4 cellular contexts compared by ENCODE assay signal in the genomic region with DNA sequence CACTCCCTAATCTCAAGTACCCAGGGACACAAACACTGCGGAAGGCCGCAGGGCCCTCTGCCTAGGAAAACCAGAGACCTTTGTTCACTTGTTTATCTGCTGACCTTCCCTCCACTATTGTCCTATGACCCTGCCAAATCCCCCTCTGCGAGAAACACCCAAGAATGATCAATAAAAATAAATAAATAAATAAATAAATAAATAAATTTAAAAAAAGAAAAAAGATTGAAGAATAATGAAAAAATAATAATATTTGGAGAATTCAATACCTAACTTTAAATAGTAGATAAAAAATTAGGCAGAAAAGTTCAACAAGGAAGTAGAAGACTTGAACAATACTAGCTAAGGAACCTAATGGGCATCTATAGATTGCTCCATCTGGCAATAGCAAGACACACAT. TPM values are rescaled to one million over a fixed set of nuclear protein-coding genes. Genes with fewer than 3 reads are reported as not detected.
A peak's percentile ranks its signal among the peaks of the same experiment; 100 is the strongest.
DNase-seq lines count a peak whose midpoint lies in the region; ATAC-seq, FAIRE-seq and TF ChIP-seq lines count a peak whose summit lies in the region.
"Not testable (repeated sequence)": the region's sequence is repeated elsewhere in the genome, so short reads cannot be mapped to it uniquely, and the experiment has no call there.
"Had no signal": no experiment of that assay in that cellular context is flagged by ENCODE, and none has a peak within 500 bp of the region (broad histone marks: within the 10 kb centered on the region; RNA-seq: fewer than 3 reads in every experiment).

No MANE protein-coding gene starts in this region.

- DNase-seq in WTC11 (ENCODE audit: low spot score); K562 (ENCODE audit: extremely low read depth in 1 of 4, low spot score in 3 of 4): not testable (repeated sequence)

- H3K9me3 ChIP-seq in K562 (replicated peaks; ENCODE audit: control insufficient read depth, insufficient read depth, low read depth, low read length), result not testable (repeated sequence)

- not testable (repeated sequence) for H2AFZ ChIP-seq in K562 (ENCODE audit: low read depth, low read length)

- TF ChIP-seq EP300 in K562 (IDR thresholded peaks at IDR 0.05; ENCODE audit: low read length), result not testable (repeated sequence)

- not testable (repeated sequence) for H3K9me1 ChIP-seq in K562 (ENCODE audit: control insufficient read depth, insufficient read depth, low read length)

- not testable (repeated sequence) for H3K4me2 ChIP-seq in K562 (ENCODE audit: insufficient read depth, low read length)

- in situ Hi-C loops in K562 (cut with MboI), result not testable (repeated sequence)

- H3K79me2 ChIP-seq in K562 (ENCODE audit: control insufficient read depth, insufficient read depth, low read length), result not testable (repeated sequence)

- H4K20me1 ChIP-seq in K562 (replicated peaks; ENCODE audit: control insufficient read depth, insufficient read depth, low read length), result not testable (repeated sequence)

- not testable (repeated sequence) for TF ChIP-seq CTCF in WTC11 (IDR thresholded peaks at IDR 0.05); K562 (IDR thresholded peaks at IDR 0.05 in 2 of 3, conservative IDR thresholded peaks at IDR 0.05 in 1 of 3; ENCODE audit: insufficient read depth in 2 of 3, low read depth in 1 of 3, low read length in 3 of 3)

- not testable (repeated sequence) for H3K36me3 ChIP-seq in K562 (ENCODE audit: control insufficient read depth, insufficient read depth, low read length)

- not testable (repeated sequence) for H3K4me1 ChIP-seq in K562 (replicated peaks in 1 of 2; ENCODE audit: control insufficient read depth in 2 of 2, insufficient read depth in 2 of 2, low read length in 2 of 2)

- POLR2A ChIA-PET in WTC11 (lab: Charles Lee), result not testable (repeated sequence)
- POLR2A ChIA-PET in K562 (lab: Yijun Ruan, JAX), result interaction anchor here (0.7 to 0.9 kb wide), 2 partner anchors 13 to 223 kb away, joined by 3 to 6 read pairs; no protein-coding TSS in a partner anchor

- not testable (repeated sequence) for BruUV-seq in K562 (replicated peaks; lab: Mats Ljungman, UMichigan)

- H3K9ac ChIP-seq in K562 (ENCODE audit: insufficient read depth in 1 of 2, low read depth in 2 of 2, low read length in 2 of 2), result not testable (repeated sequence)

- not testable (repeated sequence) for ATAC-seq in WTC11, K562

- not testable (repeated sequence) for H3K27ac Mint-ChIP-seq in WTC11

- not testable (repeated sequence) for H3K27ac ChIP-seq in K562 (ENCODE audit: extremely low read depth, low read depth, low read length)

- H3K4me3 ChIP-seq in K562, result not testable (repeated sequence)

- not testable (repeated sequence) for TF ChIP-seq RAD21 in K562 (CRISPR knock-in tag; conservative IDR thresholded peaks at IDR 0.05 in 1 of 2, IDR thresholded peaks at IDR 0.05 in 1 of 2)

- FAIRE-seq in K562 (lab: Jason Lieb, UNC), result not testable (repeated sequence)

- H3K4me1 Mint-ChIP-seq in WTC11, result not testable (repeated sequence)

- no CpG with 5 or more reads among the region's 3 CpGs for WGBS in K562 (ENCODE audit: insufficient coverage, low coverage, missing lambda C conversion rate)

- intact Hi-C loops in K562 (cut with micrococcal nuclease), result not testable (repeated sequence)

- H3K27me3 Mint-ChIP-seq in WTC11 (ENCODE audit: low read depth), result not testable (repeated sequence)

- CTCF ChIA-PET in WTC11 (lab: Charles Lee); K562 (lab: Yijun Ruan, JAX; ENCODE audit: low intra/inter-chr PET ratio): not testable (repeated sequence)

- TF ChIP-seq POLR2A in K562 (conservative IDR thresholded peaks at IDR 0.05), result not testable (repeated sequence)

- H3K4me3 Mint-ChIP-seq in WTC11, result not testable (repeated sequence)

- H3K9me3 Mint-ChIP-seq in WTC11, result peaks cover 35% of the 10 kb centered on the region

- H3K36me3 Mint-ChIP-seq in WTC11, result peaks cover 22% of the 10 kb centered on the region

- H3K27me3 ChIP-seq in K562 (ENCODE audit: control insufficient read depth in 2 of 2, insufficient read depth in 2 of 2, low read length in 2 of 2), result not testable (repeated sequence)

TF ChIP-seq in WTC11, 78 proteins besides CTCF, POLR2A, EP300 and RAD21:
- peak; percentile 94 for TF ChIP-seq HMGA2 (CRISPR knock-in tag; IDR thresholded peaks at IDR 0.05)

TF ChIP-seq in K562, 482 proteins besides CTCF, POLR2A, EP300 and RAD21:
- TF ChIP-seq SOX6 (IDR thresholded peaks at IDR 0.05), result peak; percentile 26; the same call in 1 of the 2 replicates

RNA-seq across cellular contexts. Expression of a gene that starts 38.4 kb away (rescaled TPM):
- total RNA-seq in WTC11 (2021) (0.28 TPM in 1 of 3 replicates, not detected in the others), K562 (2014; rRNA removed) (not detected in 2 replicates), K562 (2014; rRNA removed; fragmentation: Illumina TruSeq; extraction: Trizol) (not detected in 2 replicates), K562 (2015; rRNA removed; fragmentation: Illumina TruSeq; extraction: Trizol) (0.14 TPM in 1 of 2 replicates, not detected in the other), K562 (2021) (not detected in 2 replicates)
- total RNA-seq in K562 (2011; cell fraction: chromatin; rRNA removed; ENCODE audit: low replicate concordance), result not detected in 2 replicates
- total RNA-seq in K562 (2011; cell fraction: nucleolus; rRNA removed), result not detected in 2 replicates
- total RNA-seq in K562 (2011; cell fraction: nucleoplasm; rRNA removed), result not detected in 2 replicates
- polyA plus RNA-seq in K562 (2011; rRNA removed) (not detected in 2 replicates), K562 (2014; fragmentation: Illumina TruSeq; extraction: Trizol) (not detected in 2 replicates), K562 (2014; fragmentation: Nextera tagmentation; extraction: Ambion mirVana) (not detected), K562 (2014; rRNA removed) (not detected in 2 replicates)
- polyA plus RNA-seq in K562 (2011; cell fraction: cytosol; rRNA removed), result not detected in 2 replicates
- polyA plus RNA-seq in K562 (2011; cell fraction: nucleus; rRNA removed), result not detected in 2 replicates
- 0.07 TPM in 1 of 2 replicates, not detected in the other for polyA plus RNA-seq in K562 (2012)
- not detected in 2 replicates for polyA minus RNA-seq in K562 (2011; rRNA and poly(A)+ RNA removed)
- not detected in 2 replicates for polyA minus RNA-seq in K562 (2011; cell fraction: cytosol; rRNA and poly(A)+ RNA removed)
- not detected in 2 replicates for polyA minus RNA-seq in K562 (2011; cell fraction: nucleus; rRNA and poly(A)+ RNA removed)

RNA-seq across cellular contexts. Expression of a gene that starts 55.2 kb away (rescaled TPM):
- total RNA-seq in WTC11 (2021), result 0.21 to 0.55 TPM (median 0.55 TPM) in 3 replicates
- 0.42 TPM in 1 of 2 replicates, not detected in the other for total RNA-seq in K562 (2011; cell fraction: chromatin; rRNA removed; ENCODE audit: low replicate concordance)
- total RNA-seq in K562 (2011; cell fraction: nucleolus; rRNA removed), result 0.13 TPM in 1 of 2 replicates, not detected in the other
- 0.31 and 0.37 TPM in 2 replicates for total RNA-seq in K562 (2011; cell fraction: nucleoplasm; rRNA removed)
- total RNA-seq in K562 (2014; rRNA removed), result 0.09 and 0.20 TPM in 2 replicates
- 0.38 and 0.44 TPM in 2 replicates for total RNA-seq in K562 (2014; rRNA removed; fragmentation: Illumina TruSeq; extraction: Trizol)
- 0.25 and 0.30 TPM in 2 replicates for total RNA-seq in K562 (2015; rRNA removed; fragmentation: Illumina TruSeq; extraction: Trizol)
- 0.40 TPM in 2 replicates for total RNA-seq in K562 (2021)
- 0.04 and 0.12 TPM in 2 replicates for polyA plus RNA-seq in K562 (2011; rRNA removed)
- polyA plus RNA-seq in K562 (2011; cell fraction: cytosol; rRNA removed), result 0.04 TPM in 1 of 2 replicates, not detected in the other
- 0.08 TPM in 1 of 2 replicates, not detected in the other for polyA plus RNA-seq in K562 (2011; cell fraction: nucleus; rRNA removed)
- 0.68 and 6.5 TPM in 2 replicates for polyA plus RNA-seq in K562 (2012)
- polyA plus RNA-seq in K562 (2014; fragmentation: Illumina TruSeq; extraction: Trizol), result 0.46 and 0.65 TPM in 2 replicates
- under 1 TPM; 0.30 to 0.38 TPM for polyA plus RNA-seq in K562 (2014; fragmentation: Nextera tagmentation; extraction: Ambion mirVana)
- polyA plus RNA-seq in K562 (2014; rRNA removed), result 0.15 and 0.27 TPM in 2 replicates
- not detected in 2 replicates for polyA minus RNA-seq in K562 (2011; rRNA and poly(A)+ RNA removed)
- not detected in 2 replicates for polyA minus RNA-seq in K562 (2011; cell fraction: cytosol; rRNA and poly(A)+ RNA removed)
- not detected in 2 replicates for polyA minus RNA-seq in K562 (2011; cell fraction: nucleus; rRNA and poly(A)+ RNA removed)
- total RNA-seq: Caco-2, Calu3 had no signal
